Comparison of ENCODE assay signal across 12 cellular contexts in genomic region chr14:69132513-69133181, GRCh38. TPM values are rescaled to one million over a fixed set of nuclear protein-coding genes. Genes with fewer than 3 reads are reported as not detected.
DNase-seq lines count a peak whose midpoint lies in the region; ATAC-seq, FAIRE-seq and TF ChIP-seq lines count a peak whose summit lies in the region.
"Had no signal": no experiment of that assay in that cellular context is flagged by ENCODE, and none has a peak within 500 bp of the region (broad histone marks: within the 10 kb centered on the region; RNA-seq: fewer than 3 reads in every experiment).

No MANE protein-coding gene starts in this region.

- intact Hi-C loops in activated naive CD4-positive, alpha-beta T cell treated with anti-CD3 and anti-CD28 coated beads for 36 hours (cut with micrococcal nuclease) = loop anchor here (1.0 kb wide), 1 partner anchor 19 kb away; no protein-coding TSS in a partner anchor
- intact Hi-C loops in colonic mucosa (cut with DNase I) = no loop called here

- no peaks in the 10 kb centered on the region for H3K9me3 Mint-ChIP-seq in activated naive CD4-positive, alpha-beta T cell treated with anti-CD3 and anti-CD28 coated beads for 36 hours
- H3K9me3 Mint-ChIP-seq in activated naive CD4-positive, alpha-beta T cell treated with anti-CD3 and anti-CD28 coated beads, Interleukin-2, amount 10 ng/mL, durations not matched to agents 7 days and 5 days = no peaks in the 10 kb centered on the region
- H3K9me3 Mint-ChIP-seq: T-helper 1 cell treated with Interleukin-12 subunit alpha and Interleukin-12 subunit beta and Interleukin-4 antibody, amounts not matched to agents 30 μg/mL and 1 μg/mL, for 36 hours had no signal

- no peak for FAIRE-seq in small intestine (lab: Jason Lieb, UNC)
- FAIRE-seq: colon had no signal

- H3K9ac ChIP-seq in smooth muscle cell (ENCODE audit: low read depth) (peak overlapping the region; percentile 28), colonic mucosa (ENCODE audit: low read depth in 2 of 2, low read length in 2 of 2) (no peak overlapping the region)

- H3F3A ChIP-seq in smooth muscle cell (ENCODE audit: low read depth) = peaks cover 6% of the 10 kb centered on the region

- CTCF ChIA-PET in activated naive CD4-positive, alpha-beta T cell treated with anti-CD3 and anti-CD28 coated beads for 36 hours (lab: Charles Lee) = interaction anchor here (0.7 to 6.2 kb wide), 9 partner anchors 7 to 342 kb away, joined by 3 to 45 read pairs (median 4); no protein-coding TSS in a partner anchor
- CTCF ChIA-PET in activated naive CD4-positive, alpha-beta T cell treated with anti-CD3 and anti-CD28 coated beads, Interleukin-2, amount 10 ng/mL, durations not matched to agents 7 days and 5 days (lab: Charles Lee) = interaction anchor here (0.9 to 1.5 kb wide), 3 partner anchors 18 to 328 kb away, joined by 3 to 7 read pairs (median 3); no protein-coding TSS in a partner anchor

- peak overlapping the region; percentile 96 for H3K27ac Mint-ChIP-seq in activated naive CD4-positive, alpha-beta T cell treated with anti-CD3 and anti-CD28 coated beads for 36 hours
- H3K27ac Mint-ChIP-seq in activated naive CD4-positive, alpha-beta T cell treated with anti-CD3 and anti-CD28 coated beads, Interleukin-2, amount 10 ng/mL, durations not matched to agents 7 days and 5 days = no peak overlapping the region
- H3K27ac Mint-ChIP-seq in T-helper 17 cell = peak overlapping the region; percentile 87
- H3K27ac Mint-ChIP-seq: T-helper 1 cell treated with Interleukin-12 subunit alpha and Interleukin-12 subunit beta and Interleukin-4 antibody, amounts not matched to agents 30 μg/mL and 1 μg/mL, for 36 hours had no signal

- H3K4me1 ChIP-seq in smooth muscle cell (ENCODE audit: low read depth) (peaks cover 31% of the 10 kb centered on the region), colonic mucosa (peaks cover 4% of the 10 kb centered on the region), small intestine (ENCODE audit: control insufficient read depth in 2 of 2, insufficient read depth in 1 of 2, low read depth in 1 of 2, low read length in 1 of 2) (peaks cover 1 to 7% of the 10 kb centered on the region in 2 donors)

- no peak for DNase-seq in activated naive CD4-positive, alpha-beta T cell treated with anti-CD3 and anti-CD28 coated beads for 36 hours
- DNase-seq in activated naive CD4-positive, alpha-beta T cell treated with anti-CD3 and anti-CD28 coated beads, Interleukin-2, amount 10 ng/mL, durations not matched to agents 7 days and 5 days = no peak
- DNase-seq in T-helper 17 cell (no peak), glomerular visceral epithelial cell (ENCODE audit: extremely low spot score) (peak; percentile 36), smooth muscle cell (lab: John Stamatoyannopoulos, UW; ENCODE audit: unreplicated experiment) (no peak), colonic mucosa (no peak), small intestine (no peak)
- DNase-seq: spleen had no signal

- H3K9me3 ChIP-seq in T-helper 17 cell (ENCODE audit: control insufficient read depth, low read length, poor library complexity, severe bottlenecking) (no peaks in the 10 kb centered on the region), smooth muscle cell (replicated peaks; ENCODE audit: low read depth) (no peaks in the 10 kb centered on the region), colonic mucosa (no peaks in the 10 kb centered on the region), small intestine (ENCODE audit: control insufficient read depth, low read depth) (no peaks in the 10 kb centered on the region)
- H3K9me3 ChIP-seq: spleen had no signal

- H3K4me3 Mint-ChIP-seq in activated naive CD4-positive, alpha-beta T cell treated with anti-CD3 and anti-CD28 coated beads for 36 hours = peak overlapping the region; percentile 33
- no peak overlapping the region for H3K4me3 Mint-ChIP-seq in activated naive CD4-positive, alpha-beta T cell treated with anti-CD3 and anti-CD28 coated beads, Interleukin-2, amount 10 ng/mL, durations not matched to agents 7 days and 5 days
- no peak overlapping the region for H3K4me3 Mint-ChIP-seq in T-helper 17 cell
- H3K4me3 Mint-ChIP-seq: T-helper 1 cell treated with Interleukin-12 subunit alpha and Interleukin-12 subunit beta and Interleukin-4 antibody, amounts not matched to agents 30 μg/mL and 1 μg/mL, for 36 hours had no signal

- no peaks in the 10 kb centered on the region for H3K27me3 ChIP-seq in smooth muscle cell (ENCODE audit: low read depth)
- H3K27me3 ChIP-seq in colonic mucosa = no peaks in the 10 kb centered on the region
- no peaks in the 10 kb centered on the region for H3K27me3 ChIP-seq in small intestine (ENCODE audit: control insufficient read depth in 2 of 2, insufficient read depth in 2 of 2, low read length in 2 of 2)
- H3K27me3 ChIP-seq: spleen had no signal

- no peak overlapping the region for H2AFZ ChIP-seq in smooth muscle cell (ENCODE audit: low read depth)

- H3K36me3 ChIP-seq in smooth muscle cell (ENCODE audit: low read depth) (no peaks in the 10 kb centered on the region), colonic mucosa (no peaks in the 10 kb centered on the region), small intestine (ENCODE audit: control insufficient read depth in 2 of 2, insufficient read depth in 2 of 2, low read length in 2 of 2) (peaks cover 2% of the 10 kb centered on the region in 2 donors)

- no peaks in the 10 kb centered on the region for H3K36me3 Mint-ChIP-seq in activated naive CD4-positive, alpha-beta T cell treated with anti-CD3 and anti-CD28 coated beads for 36 hours (ENCODE audit: low read depth)
- peaks cover 2% of the 10 kb centered on the region for H3K36me3 Mint-ChIP-seq in activated naive CD4-positive, alpha-beta T cell treated with anti-CD3 and anti-CD28 coated beads, Interleukin-2, amount 10 ng/mL, durations not matched to agents 7 days and 5 days
- H3K36me3 Mint-ChIP-seq in T-helper 17 cell (ENCODE audit: low read depth) = no peaks in the 10 kb centered on the region

- H3K27me3 Mint-ChIP-seq in activated naive CD4-positive, alpha-beta T cell treated with anti-CD3 and anti-CD28 coated beads for 36 hours (ENCODE audit: low read depth) = no peaks in the 10 kb centered on the region
- no peaks in the 10 kb centered on the region for H3K27me3 Mint-ChIP-seq in activated naive CD4-positive, alpha-beta T cell treated with anti-CD3 and anti-CD28 coated beads, Interleukin-2, amount 10 ng/mL, durations not matched to agents 7 days and 5 days
- H3K27me3 Mint-ChIP-seq in T-helper 17 cell = no peaks in the 10 kb centered on the region

- H3K79me2 ChIP-seq in smooth muscle cell (ENCODE audit: low read depth) = peaks cover 84% of the 10 kb centered on the region

- TF ChIP-seq CTCF in smooth muscle cell (IDR thresholded peaks at IDR 0.05; ENCODE audit: borderline replicate concordance, insufficient read depth, poor library complexity, severe bottlenecking) (no peak), colonic mucosa (IDR thresholded peaks at IDR 0.05) (no peak)

- peaks cover 100% of the 10 kb centered on the region for H4K20me1 ChIP-seq in smooth muscle cell (ENCODE audit: low read depth)

- ATAC-seq in T-helper 17 cell (no peak), HG03432 (IDR thresholded peaks at IDR 0.05; ENCODE audit: unreplicated experiment) (no peak)
- ATAC-seq: HCT116 had no signal

- peak overlapping the region; percentile 54 for H3K4me2 ChIP-seq in smooth muscle cell

- H3K4me3 ChIP-seq in smooth muscle cell = no peak overlapping the region
- no peak overlapping the region for H3K4me3 ChIP-seq in colonic mucosa
- H3K4me3 ChIP-seq in small intestine (ENCODE audit: low read depth in 1 of 2, low read length in 2 of 2) = no peak overlapping the region
- H3K4me3 ChIP-seq: spleen had no signal

- peak overlapping the region; percentile 85 for H3K27ac ChIP-seq in smooth muscle cell (ENCODE audit: low read depth)
- no peak overlapping the region for H3K27ac ChIP-seq in colonic mucosa
- no peak overlapping the region for H3K27ac ChIP-seq in small intestine (ENCODE audit: low read depth in 1 of 2, low read length in 1 of 2)
- H3K27ac ChIP-seq: spleen had no signal

- peaks cover 77% of the 10 kb centered on the region for H3K4me1 Mint-ChIP-seq in activated naive CD4-positive, alpha-beta T cell treated with anti-CD3 and anti-CD28 coated beads for 36 hours (ENCODE audit: low read depth)
- peaks cover 18% of the 10 kb centered on the region for H3K4me1 Mint-ChIP-seq in activated naive CD4-positive, alpha-beta T cell treated with anti-CD3 and anti-CD28 coated beads, Interleukin-2, amount 10 ng/mL, durations not matched to agents 7 days and 5 days
- peaks cover 43% of the 10 kb centered on the region for H3K4me1 Mint-ChIP-seq in T-helper 17 cell

- 35% methylated on average over 4 of the region's 4 CpGs for WGBS in smooth muscle cell (ENCODE audit: low lambda C conversion rate)
- WGBS in small intestine, 3 donors = 78 to 91% (median 81%) methylated on average over 4 of the region's 4 CpGs

RNA-seq across cellular contexts. Expression of gene DCAF5, which starts 20.3 kb away (rescaled TPM):
- total RNA-seq in activated naive CD4-positive, alpha-beta T cell treated with anti-CD3 and anti-CD28 coated beads for 36 hours = 10 to 100 TPM; 34.5 to 35.1 TPM
- total RNA-seq in T-helper 17 cell (10 to 100 TPM; 55.0 to 61.6 TPM), smooth muscle cell (22.2 and 23.0 TPM in 2 replicates), colonic mucosa (10 to 100 TPM; 29.9 to 41.6 TPM)
- polyA plus RNA-seq in smooth muscle cell (45.4 and 47.4 TPM in 2 replicates), small intestine (10 to 100 TPM; 13.2 to 16.5 (median 15.8) TPM)

RNA-seq across cellular contexts. Expression of gene EXD2, which starts 58.7 kb away (rescaled TPM):
- 10 to 100 TPM; 11.8 to 12.7 TPM for total RNA-seq in activated naive CD4-positive, alpha-beta T cell treated with anti-CD3 and anti-CD28 coated beads for 36 hours
- total RNA-seq in T-helper 17 cell (1 to 10 TPM; 4.6 to 5.1 TPM), smooth muscle cell (12.0 and 29.5 TPM in 2 replicates), colonic mucosa (10 to 100 TPM; 21.9 to 24.2 TPM)
- polyA plus RNA-seq in smooth muscle cell (12.1 and 12.5 TPM in 2 replicates), small intestine (10 to 100 TPM in 1 of 3 donors, 1 to 10 TPM in 2; 3.2 to 11.7 (median 3.4) TPM)
